19 cellular contexts compared by ENCODE assay signal in the genomic region with DNA sequence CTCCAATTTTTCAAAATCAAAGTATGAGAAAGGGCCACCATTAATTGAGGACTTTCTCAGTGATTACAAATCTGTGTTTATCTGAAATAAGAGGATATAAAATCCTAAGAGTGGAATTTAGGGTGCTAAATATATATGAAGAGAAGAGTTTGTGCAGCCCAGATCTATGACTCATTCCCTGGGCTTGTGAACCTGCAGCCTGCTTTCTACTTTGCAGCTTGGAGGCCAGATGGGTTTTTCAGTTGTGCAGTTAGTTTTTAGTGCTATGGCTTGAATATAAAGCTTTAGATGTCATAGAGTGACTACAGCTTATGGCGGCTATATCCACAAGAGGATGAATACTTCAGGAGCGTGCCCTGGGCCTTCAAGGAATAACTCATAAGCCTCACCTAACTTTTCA.
DNase-seq lines count a peak whose midpoint lies in the region; FAIRE-seq and TF ChIP-seq lines count a peak whose summit lies in the region.
"Had no signal": no experiment of that assay in that cellular context is flagged by ENCODE, and none has a peak within 500 bp of the region (broad histone marks: within the 10 kb centered on the region; RNA-seq: fewer than 3 reads in every experiment).

No MANE protein-coding gene starts in this region.

- H3K36me3 ChIP-seq in brain microvascular endothelial cell (replicated peaks) (no peaks in the 10 kb centered on the region), prostate gland (no peaks in the 10 kb centered on the region)
- H3K36me3 ChIP-seq: MG63 had no signal

- peak; percentile 2 for DNase-seq in HS-5 (ENCODE audit: low read depth)
- DNase-seq in brain microvascular endothelial cell = peak; percentile 22
- peak; percentile 6 for DNase-seq in kidney tubule cell (ENCODE audit: low spot score)
- peak; percentile 1 for DNase-seq in urothelium cell line (ENCODE audit: low spot score)
- no peak for DNase-seq in prostate gland (ENCODE audit: low spot score)
- DNase-seq in AML-193 (lab: John Stamatoyannopoulos, UW) = no peak
- DNase-seq in NCI-H1092 (lab: John Stamatoyannopoulos, UW) = no peak
- DNase-seq: ACHN, DMS79 treated with DMSO at 0.1 percent for 48 hours, GOT3, MG63, NCI-H1048, NCI-H1436 treated with DMSO at 0.1 percent for 48 hours, NCI-H2081, NCI-H446 treated with DMSO at 0.1 percent for 48 hours, NCI-H69, SHP77 treated with DMSO at 0.1 percent for 48 hours, T-cell had no signal

- H3K4me1 ChIP-seq in prostate gland (replicated peaks) = no peaks in the 10 kb centered on the region

- no peak overlapping the region for H3K27ac ChIP-seq in brain microvascular endothelial cell
- no peak overlapping the region for H3K27ac ChIP-seq in prostate gland

- intact Hi-C loops in prostate gland (cut with DNase I) = no loop called here

- in situ Hi-C loops in brain microvascular endothelial cell (cut with HindIII; ENCODE audit: low pct_ligation_motif_present, low sequenced_read_pairs) = no loop called here

- TF ChIP-seq CTCF in brain microvascular endothelial cell (IDR thresholded peaks at IDR 0.05; ENCODE audit: low read depth, low read length, missing control alignments) (no peak), prostate gland (IDR thresholded peaks at IDR 0.05) (no peak)

- H3K4me3 ChIP-seq in brain microvascular endothelial cell (ENCODE audit: low read depth, low read length) (no peak overlapping the region), prostate gland (no peak overlapping the region)
- H3K4me3 ChIP-seq: MG63 had no signal

- no peaks in the 10 kb centered on the region for H3K9me3 ChIP-seq in prostate gland
- H3K9me3 ChIP-seq: MG63 had no signal

- FAIRE-seq in urothelium cell line (lab: Jason Lieb, UNC) = no peak
- FAIRE-seq: GM19239 had no signal

- TF ChIP-seq POLR2A in prostate gland (IDR thresholded peaks at IDR 0.05) = no peak

- 86% methylated on average over 2 of the region's 2 CpGs for WGBS in prostate gland

- no peaks in the 10 kb centered on the region for H3K27me3 ChIP-seq in brain microvascular endothelial cell (replicated peaks)
- H3K27me3 ChIP-seq in prostate gland (replicated peaks; ENCODE audit: insufficient read depth) = no peaks in the 10 kb centered on the region
- H3K27me3 ChIP-seq: MG63 had no signal

Comparison
In these comparisons a context has a peak if more than half of its experiments do, and no peak if none do; other contexts are left out.
1. DNase-seq: peak in HS-5 (single experiment), brain microvascular endothelial cell (single experiment), kidney tubule cell (single experiment) and urothelium cell line (single experiment); none in prostate gland (single experiment), AML-193 (0 of 2) and NCI-H1092 (single experiment).